Comparison of ENCODE assay signal across 22 cellular contexts in the genomic region with DNA sequence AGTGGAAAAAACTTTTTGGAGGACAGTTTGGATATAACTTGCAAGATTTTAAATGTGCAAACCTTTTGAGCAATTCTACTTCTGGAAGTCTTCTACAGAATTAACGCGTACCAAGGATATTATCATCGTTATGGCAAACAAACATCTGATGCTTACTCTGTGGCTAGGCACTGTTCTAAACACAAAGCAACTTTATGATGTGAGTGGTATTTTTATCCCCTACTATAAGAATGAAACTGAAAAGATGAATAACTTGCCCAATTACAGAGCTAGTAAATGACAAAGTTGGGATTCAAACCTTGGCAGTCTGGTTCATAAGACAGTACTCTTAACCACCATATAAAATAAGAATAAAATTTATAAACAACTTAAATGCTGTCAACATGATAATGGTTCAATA.
"Had no signal": no experiment of that assay in that cellular context is flagged by ENCODE, and none has a peak within 500 bp of the region (broad histone marks: within the 10 kb centered on the region; RNA-seq: fewer than 3 reads in every experiment).

No MANE protein-coding gene starts in this region.

- H3K4me1 ChIP-seq: esophagus squamous epithelium, heart right ventricle, tibial nerve, uterus had no signal

- ATAC-seq: activated CD8-positive, alpha-beta T cell treated with anti-CD3 and anti-CD28 coated beads for 36 hours; heart right ventricle; mucosa of descending colon had no signal

- H3K36me3 ChIP-seq: cardiac muscle cell, esophagus squamous epithelium, heart right ventricle, tibial nerve, uterus had no signal

- H3K9me3 ChIP-seq: esophagus squamous epithelium, mucosa of descending colon, tibial nerve, uterus had no signal

- H3K4me3 ChIP-seq: cardiac muscle cell, esophagus squamous epithelium, heart right ventricle, mucosa of descending colon, tibial nerve, uterus had no signal

- DNase-seq: activated CD4-positive, alpha-beta T cell treated with anti-CD3 and anti-CD28 coated beads for 48 hours; activated CD4-positive, CD25-positive, alpha-beta regulatory T cell; activated CD8-positive, alpha-beta T cell treated with anti-CD3 and anti-CD28 coated beads for 36 hours; activated naive CD4-positive, alpha-beta T cell treated with Interleukin-2 at 50 U/mL for 16 hours; activated naive CD8-positive, alpha-beta T cell treated with anti-CD3 and anti-CD28 coated beads, Interleukin-2, amount 10 ng/mL, durations not matched to agents 7 days and 5 days; activated T-cell treated with anti-CD3 and anti-CD28 coated beads, Interleukin-2, amount 50 U/mL, for 1 hour; amygdala; dermis blood vessel endothelial cell; effector memory CD4-positive, alpha-beta T cell; esophagus squamous epithelium; heart right ventricle; immature natural killer cell; mucosa of descending colon; naive B cell; retina; stimulated activated CD4-positive, alpha-beta T cell treated with anti-CD3 and anti-CD28 coated beads, Interleukin-1b, Interleukin-23, amount 100 ng/mL, for 48 hours; stimulated activated CD8-positive, alpha-beta memory T cell treated with anti-CD3 and anti-CD28 coated beads, Interleukin-4, amount 100 ng/mL, for 48 hours; stimulated activated naive CD4-positive, alpha-beta T cell treated with Interleukin-2 at 50 U/mL for 16 hours; substantia nigra; uterus had no signal

- H3K27ac ChIP-seq: cardiac muscle cell, esophagus squamous epithelium, heart right ventricle, tibial nerve, uterus had no signal

- H3K27me3 ChIP-seq: cardiac muscle cell, esophagus squamous epithelium, heart right ventricle, tibial nerve, uterus had no signal
